13 cellular contexts compared by ENCODE assay signal in the genomic region with DNA sequence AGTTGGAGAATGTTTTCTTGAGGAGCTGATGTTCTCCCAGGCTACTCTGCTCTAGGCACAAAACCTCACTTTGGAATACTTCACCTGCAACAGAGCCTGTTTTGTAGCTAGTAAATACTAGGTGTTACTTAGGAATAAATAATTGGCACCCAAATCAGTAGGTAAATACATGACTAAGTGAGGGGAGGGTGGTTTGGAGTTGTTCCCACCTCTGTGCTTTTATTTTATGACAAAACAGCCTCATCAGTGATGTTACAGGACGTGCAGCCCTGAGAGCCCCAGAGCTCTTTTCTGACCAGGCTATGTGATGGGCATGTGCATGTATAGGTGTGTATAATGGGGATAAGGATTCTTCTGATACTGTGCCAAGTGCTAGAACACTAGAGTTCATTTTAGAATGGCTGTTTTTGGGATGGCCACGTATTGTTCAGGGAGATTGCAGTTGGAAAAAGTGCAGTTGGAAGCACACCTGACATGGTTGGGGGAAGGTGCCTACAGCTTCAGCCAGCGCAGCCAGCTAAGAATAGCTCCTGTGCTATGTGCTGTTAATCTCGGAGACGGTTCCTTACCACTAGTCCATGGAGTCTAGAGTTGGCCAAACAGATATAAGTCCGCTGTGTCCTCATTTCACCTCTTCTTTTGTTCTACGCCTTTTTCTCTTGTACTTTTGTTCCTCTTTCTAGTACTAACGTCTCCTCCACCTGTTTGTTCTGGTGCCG.
DNase-seq lines count a peak whose midpoint lies in the region; ATAC-seq and TF ChIP-seq lines count a peak whose summit lies in the region.
"Had no signal": no experiment of that assay in that cellular context is flagged by ENCODE, and none has a peak within 500 bp of the region (broad histone marks: within the 10 kb centered on the region; RNA-seq: fewer than 3 reads in every experiment).

No MANE protein-coding gene starts in this region.

- dilution Hi-C loops in IMR-90 (cut with HindIII; ENCODE audit: low sequenced_read_pairs, unreplicated experiment) = no loop called here

- no peak overlapping the region for H2BK20ac ChIP-seq in IMR-90 (ENCODE audit: low read depth, low read length)

- no peaks in the 10 kb centered on the region for H3K9me3 Mint-ChIP-seq in immature natural killer cell
- H3K9me3 Mint-ChIP-seq: activated naive CD8-positive, alpha-beta T cell treated with anti-CD3 and anti-CD28 coated beads for 36 hours had no signal

- H3K14ac ChIP-seq in IMR-90 (replicated peaks; ENCODE audit: low read depth, low read length) = no peak overlapping the region

- H2BK15ac ChIP-seq in IMR-90 (ENCODE audit: low read depth, low read length) = no peak overlapping the region

- no peak overlapping the region for H3K4me3 Mint-ChIP-seq in immature natural killer cell
- H3K4me3 Mint-ChIP-seq: activated naive CD8-positive, alpha-beta T cell treated with anti-CD3 and anti-CD28 coated beads for 36 hours had no signal

- POLR2A ChIA-PET in IMR-90 (lab: Charles Lee; ENCODE audit: unreplicated experiment) (no interaction called here), OCI-LY7 (lab: Charles Lee) (interaction anchor here (0.6 kb wide), 1 partner anchor 33 kb away, joined by 3 read pairs; no protein-coding TSS in a partner anchor)

- H3K18ac ChIP-seq in IMR-90 (ENCODE audit: low read depth, low read length) = no peak overlapping the region

- H3K9me3 ChIP-seq in IMR-90 (ENCODE audit: control insufficient read depth, insufficient read depth, low read length) (no peaks in the 10 kb centered on the region), OCI-LY7 (ENCODE audit: low read length) (no peaks in the 10 kb centered on the region), sigmoid colon (no peaks in the 10 kb centered on the region)

- ATAC-seq in IMR-90 (ENCODE audit: low read depth) (no peak), left ventricle myocardium superior (peak; percentile 86), HG03139 (IDR thresholded peaks at IDR 0.05; ENCODE audit: unreplicated experiment) (no peak)

- H3K27ac Mint-ChIP-seq in immature natural killer cell = no peak overlapping the region
- H3K27ac Mint-ChIP-seq: activated naive CD8-positive, alpha-beta T cell treated with anti-CD3 and anti-CD28 coated beads for 36 hours had no signal

- no peak for TF ChIP-seq RAD21 in IMR-90 (IDR thresholded peaks at IDR 0.05; ENCODE audit: low read length)

- BruUV-seq in IMR-90 (replicated peaks; lab: Mats Ljungman, UMichigan) (no TSS peak), OCI-LY7 (replicated peaks; lab: Mats Ljungman, UMichigan) (no TSS peak)

- peaks cover 42% of the 10 kb centered on the region for H3K36me3 ChIP-seq in IMR-90 (ENCODE audit: control insufficient read depth, insufficient read depth, low read length)
- H3K36me3 ChIP-seq in OCI-LY7 (ENCODE audit: insufficient read depth, low read length) = no peaks in the 10 kb centered on the region
- peaks cover 0 to 4% (median 0%) of the 10 kb centered on the region in 4 donors for H3K36me3 ChIP-seq in sigmoid colon

- 75% methylated on average over 4 of the region's 9 CpGs; no CpG with 5 or more reads in 1 of the 2 experiments for WGBS in IMR-90 (ENCODE audit: extremely low coverage in 2 of 2, insufficient read length in 1 of 2), 2 experiments
- 38 to 52% methylated on average over 9 of the region's 9 CpGs for WGBS in sigmoid colon, 2 donors

- peak in 1 of 4 donors; percentile 35 for TF ChIP-seq EP300 in sigmoid colon (IDR thresholded peaks at IDR 0.05)

- H4K8ac ChIP-seq in IMR-90 (ENCODE audit: low read depth in 2 of 2, low read length in 2 of 2) = peak overlapping the region in 1 of 2 experiments; percentile 13; a peak in 1 of 4 replicates

- H3K4ac ChIP-seq in IMR-90 (ENCODE audit: low read depth, low read length) = no peak overlapping the region

- H3K27ac ChIP-seq in IMR-90 (ENCODE audit: insufficient read depth, low read length) (no peak overlapping the region), OCI-LY7 (ENCODE audit: low read depth, low read length, poor library complexity, severe bottlenecking) (no peak overlapping the region), sigmoid colon (peak overlapping the region; percentile 65 to 99 (median 86))
- H3K27ac ChIP-seq: SK-N-MC had no signal

- H3K4me3 ChIP-seq in IMR-90 (ENCODE audit: insufficient read depth, low read depth, low read length) = no peak overlapping the region
- H3K4me3 ChIP-seq in OCI-LY7 (ENCODE audit: low read depth, low read length, poor library complexity, severe bottlenecking) = no peak overlapping the region
- no peak overlapping the region for H3K4me3 ChIP-seq in sigmoid colon
- H3K4me3 ChIP-seq: SK-N-MC had no signal

- in situ Hi-C loops in IMR-90 (cut with MboI; ENCODE audit: low sequenced_read_pairs) = no loop called here

- no peak overlapping the region for H4K91ac ChIP-seq in IMR-90 (ENCODE audit: insufficient read depth, low read depth, low read length)

- H2AFZ ChIP-seq in IMR-90 (replicated peaks; ENCODE audit: low read length, poor library complexity) (no peak overlapping the region), OCI-LY7 (ENCODE audit: low read length) (no peak overlapping the region)

- peak overlapping the region; percentile 45; the same call in 1 of the 2 replicates for H2AK5ac ChIP-seq in IMR-90 (ENCODE audit: low read depth, low read length)

- no peak for TF ChIP-seq POLR2A in IMR-90 (IDR thresholded peaks at IDR 0.05; ENCODE audit: low read depth, low read length)
- no peak for TF ChIP-seq POLR2A in sigmoid colon (IDR thresholded peaks at IDR 0.05)

- H4K20me1 ChIP-seq in IMR-90 (ENCODE audit: insufficient read depth, low read length) = peaks cover 62% of the 10 kb centered on the region
- no peaks in the 10 kb centered on the region for H4K20me1 ChIP-seq in OCI-LY7 (ENCODE audit: insufficient read depth, low read length)

- peaks cover 0 to 3% of the 10 kb centered on the region in 2 donors for H3K4me1 Mint-ChIP-seq in immature natural killer cell
- H3K4me1 Mint-ChIP-seq: activated naive CD8-positive, alpha-beta T cell treated with anti-CD3 and anti-CD28 coated beads for 36 hours had no signal

- no peak overlapping the region for H3K9ac ChIP-seq in IMR-90 (ENCODE audit: low read depth, low read length)

- H3K9me2 ChIP-seq in OCI-LY7 (ENCODE audit: insufficient read depth, low read length) = no peaks in the 10 kb centered on the region

- H3K56ac ChIP-seq in IMR-90 (ENCODE audit: extremely low read depth, insufficient read depth, low read length) = no peak overlapping the region

- no peak overlapping the region for H3K4me2 ChIP-seq in IMR-90 (ENCODE audit: low read depth, low read length)
- 0 out of 2 replicates have a peak overlapping the region, but pooled peaks have one; percentile 39 for H3K4me2 ChIP-seq in OCI-LY7 (ENCODE audit: low read length)

- H3K27me3 ChIP-seq in IMR-90 (ENCODE audit: control insufficient read depth, insufficient read depth, low read length) (no peaks in the 10 kb centered on the region), sigmoid colon (no peaks in the 10 kb centered on the region)

- no peak overlapping the region for H2BK120ac ChIP-seq in IMR-90 (ENCODE audit: low read depth, low read length)

- peaks cover 42% of the 10 kb centered on the region for H3K4me1 ChIP-seq in IMR-90 (ENCODE audit: control insufficient read depth, insufficient read depth, low read length)
- H3K4me1 ChIP-seq in OCI-LY7 (ENCODE audit: insufficient read depth, low read length, poor library complexity, severe bottlenecking) = peaks cover 18% of the 10 kb centered on the region
- H3K4me1 ChIP-seq in sigmoid colon = peaks cover 0 to 100% (median 95%) of the 10 kb centered on the region in 4 donors

- peaks cover 27% of the 10 kb centered on the region for H3K9me1 ChIP-seq in IMR-90 (ENCODE audit: insufficient read depth, low read length)

- no peaks in the 10 kb centered on the region for H3K27me3 Mint-ChIP-seq in immature natural killer cell (ENCODE audit: low read depth in 3 of 3)
- H3K27me3 Mint-ChIP-seq: activated naive CD8-positive, alpha-beta T cell treated with anti-CD3 and anti-CD28 coated beads for 36 hours had no signal

- peaks cover 4 to 6% (median 5%) of the 10 kb centered on the region in 3 donors for H3K36me3 Mint-ChIP-seq in immature natural killer cell

- CTCF ChIA-PET in IMR-90 (lab: Yijun Ruan, JAX) = no interaction called here
- CTCF ChIA-PET in OCI-LY7 (lab: Charles Lee; ENCODE audit: unreplicated experiment) = no interaction called here

- intact Hi-C loops in IMR-90 (cut with micrococcal nuclease) = no loop called here
- intact Hi-C loops in OCI-LY7 (cut with micrococcal nuclease; ENCODE audit: unreplicated experiment) = no loop called here
- intact Hi-C loops in left ventricle myocardium superior (cut with micrococcal nuclease) = no loop called here
- intact Hi-C loops in sigmoid colon (cut with DNase I) = no loop called here

- peaks cover 33 to 81% of the 10 kb centered on the region in 2 experiments for H3K79me1 ChIP-seq in IMR-90 (ENCODE audit: low read depth in 1 of 2, low read length in 2 of 2)

- 0 out of 2 replicates have a peak overlapping the region, but pooled peaks have one; percentile 27 for H3K23ac ChIP-seq in IMR-90 (ENCODE audit: low read depth, low read length)

- H2BK5ac ChIP-seq in IMR-90 (ENCODE audit: low read depth, low read length, poor library complexity, severe bottlenecking) = no peak overlapping the region

- H2AK9ac ChIP-seq in IMR-90 (replicated peaks; ENCODE audit: low read depth, low read length, poor library complexity) = no peak overlapping the region

- H4K5ac ChIP-seq in IMR-90 (ENCODE audit: low read depth, low read length) = peak overlapping the region; percentile 31; the same call in 1 of the 2 replicates

- DNase-seq in IMR-90 (no peak), OCI-LY7 (ENCODE audit: low spot score) (no peak), left ventricle myocardium superior (peak; percentile 49), sigmoid colon (no peak), immature natural killer cell (no peak)
- DNase-seq in activated naive CD4-positive, alpha-beta T cell treated with anti-CD3 and anti-CD28 coated beads, Interleukin-2, amount 50 U/mL, for 16 hours = no peak
- no peak for DNase-seq in activated T-cell treated with anti-CD3 and anti-CD28 coated beads, Interleukin-2, amount 50 U/mL, for 1 hour
- DNase-seq: activated CD4-positive, alpha-beta T cell treated with anti-CD3 and anti-CD28 coated beads, Interleukin-2, amount 50 U/mL, for 1 hour; activated naive CD8-positive, alpha-beta T cell treated with anti-CD3 and anti-CD28 coated beads for 36 hours; NCI-H446; stimulated activated CD4-positive, alpha-beta T cell treated with anti-CD3 and anti-CD28 coated beads, Interleukin-4, amount 100 ng/mL, for 24 hours had no signal

- TF ChIP-seq CTCF in IMR-90 (conservative IDR thresholded peaks at IDR 0.05; ENCODE audit: low read depth, low read length) (no peak), OCI-LY7 (conservative IDR thresholded peaks at IDR 0.05; ENCODE audit: low read length) (no peak), sigmoid colon (IDR thresholded peaks at IDR 0.05) (no peak)

- no peaks in the 10 kb centered on the region for H3K79me2 ChIP-seq in OCI-LY7 (ENCODE audit: insufficient read depth, low read depth, low read length)

TF ChIP-seq in IMR-90, 13 proteins besides CTCF, POLR2A, EP300 and RAD21 (continues in another document):
- no peak for TF ChIP-seq CHD1 (IDR thresholded peaks at IDR 0.05; ENCODE audit: low read depth, low read length)
- TF ChIP-seq BHLHE40 (IDR thresholded peaks at IDR 0.05; ENCODE audit: low read depth, low read length) = no peak
- TF ChIP-seq RCOR1 (IDR thresholded peaks at IDR 0.05; ENCODE audit: insufficient replicate concordance, low read length) = no peak

Comparison
In these comparisons a context has a peak if more than half of its experiments do, and no peak if none do; other contexts are left out.
1. H3K27ac ChIP-seq: peak in sigmoid colon (4 of 4); none in IMR-90 (single experiment) and OCI-LY7 (single experiment).